Comparison of ENCODE assay signal across 22 cellular contexts in the genomic region with DNA sequence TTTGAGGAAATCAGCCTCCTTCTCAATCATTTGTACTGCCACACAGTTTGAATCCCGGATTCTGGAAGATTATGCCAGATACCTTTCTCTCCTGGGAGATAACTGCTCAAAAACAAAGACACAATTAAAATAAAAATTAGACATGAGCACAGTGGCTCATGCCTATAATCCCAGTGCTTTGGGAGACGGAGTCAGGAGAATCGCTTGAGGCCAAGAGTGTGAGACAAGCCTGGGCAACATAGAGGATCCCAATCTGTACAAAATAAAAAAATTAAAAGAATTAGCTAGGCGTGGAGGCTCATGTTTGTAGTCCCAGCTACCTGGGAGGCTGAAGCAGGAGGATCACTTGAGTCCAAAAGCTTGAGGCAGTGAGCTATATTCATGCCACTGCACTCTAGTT.
DNase-seq lines count a peak whose midpoint lies in the region; ATAC-seq, FAIRE-seq and TF ChIP-seq lines count a peak whose summit lies in the region.
"Had no signal": no experiment of that assay in that cellular context is flagged by ENCODE, and none has a peak within 500 bp of the region (broad histone marks: within the 10 kb centered on the region; RNA-seq: fewer than 3 reads in every experiment).

No MANE protein-coding gene starts in this region.

- H3K14ac ChIP-seq in H1 (ENCODE audit: insufficient read length) = no peak overlapping the region

- no peak overlapping the region for H3K4ac ChIP-seq in H1 (replicated peaks; ENCODE audit: insufficient read length, low read depth, low read length)

- H4K5ac ChIP-seq in H1 (ENCODE audit: insufficient read length, low read depth, low read length) = no peak overlapping the region

- TF ChIP-seq POLR2A in H1 (IDR thresholded peaks at IDR 0.05; ENCODE audit: control extremely low read depth in 1 of 2, low read depth in 2 of 2, low read length in 2 of 2) (no peak), GM18505 (IDR thresholded peaks at IDR 0.05; ENCODE audit: borderline replicate concordance, extremely low read depth, insufficient read depth, insufficient read length) (no peak)

- H3K9me3 ChIP-seq in AG04450 (ENCODE audit: control insufficient read depth, insufficient read depth, low read length) (no peaks in the 10 kb centered on the region), OCI-LY1 (ENCODE audit: low read length) (peaks cover 3% of the 10 kb centered on the region; the same call in 1 of the 2 replicates), H1 (ENCODE audit: insufficient read depth in 2 of 2, low read depth in 1 of 2, low read length in 1 of 2) (no peaks in the 10 kb centered on the region), T-helper 17 cell (ENCODE audit: control insufficient read depth, low read length, poor library complexity, severe bottlenecking) (no peaks in the 10 kb centered on the region)
- H3K9me3 ChIP-seq: A549, BLaER1 had no signal

- H3K9ac ChIP-seq in OCI-LY1 (ENCODE audit: low read length) (no peak overlapping the region), H1 (replicated peaks in 1 of 4; ENCODE audit: extremely low read depth in 1 of 4, low read depth in 3 of 4, low read length in 3 of 4) (no peak overlapping the region)
- H3K9ac ChIP-seq: BLaER1 had no signal

- no peaks in the 10 kb centered on the region for H3K4me1 Mint-ChIP-seq in nephron progenitor cell
- no peaks in the 10 kb centered on the region for H3K4me1 Mint-ChIP-seq in activated T-cell treated with anti-CD3 and anti-CD28 coated beads, Interleukin-2, amount 50 U/mL, for 72 hours (ENCODE audit: low read depth)
- no peaks in the 10 kb centered on the region for H3K4me1 Mint-ChIP-seq in T-helper 17 cell

- H2AFZ ChIP-seq in OCI-LY1 (ENCODE audit: low read length) (peak overlapping the region; percentile 25; the same call in 1 of the 2 replicates), H1 (ENCODE audit: low read length) (0 out of 2 replicates have a peak overlapping the region, but pooled peaks have one; percentile 40)

- H2BK20ac ChIP-seq in H1 (ENCODE audit: low read length) = no peak overlapping the region

- no peak overlapping the region for H2BK5ac ChIP-seq in H1 (ENCODE audit: low read depth, low read length)

- H3K9me3 Mint-ChIP-seq in nephron progenitor cell = peaks cover 14% of the 10 kb centered on the region
- H3K9me3 Mint-ChIP-seq in activated T-cell treated with anti-CD3 and anti-CD28 coated beads, Interleukin-2, amount 50 U/mL, for 72 hours = peaks cover 0 to 3% of the 10 kb centered on the region in 2 donors

- H3K4me3 Mint-ChIP-seq in nephron progenitor cell (no peak overlapping the region), T-helper 17 cell (no peak overlapping the region)
- no peak overlapping the region for H3K4me3 Mint-ChIP-seq in activated T-cell treated with anti-CD3 and anti-CD28 coated beads, Interleukin-2, amount 50 U/mL, for 72 hours
- H3K4me3 Mint-ChIP-seq: CD8-positive, alpha-beta T cell had no signal

- H3K36me3 Mint-ChIP-seq in nephron progenitor cell (ENCODE audit: low read depth) (no peaks in the 10 kb centered on the region), T-helper 17 cell (ENCODE audit: low read depth) (no peaks in the 10 kb centered on the region)
- H3K36me3 Mint-ChIP-seq in activated T-cell treated with anti-CD3 and anti-CD28 coated beads, Interleukin-2, amount 50 U/mL, for 72 hours (ENCODE audit: insufficient read depth in 2 of 2) = no peaks in the 10 kb centered on the region
- H3K36me3 Mint-ChIP-seq: CD8-positive, alpha-beta T cell had no signal

- H3K27ac Mint-ChIP-seq in nephron progenitor cell (peak overlapping the region; percentile 23), T-helper 17 cell (no peak overlapping the region)
- no peak overlapping the region for H3K27ac Mint-ChIP-seq in activated T-cell treated with anti-CD3 and anti-CD28 coated beads, Interleukin-2, amount 50 U/mL, for 72 hours
- H3K27ac Mint-ChIP-seq: CD8-positive, alpha-beta T cell had no signal

- H3K23me2 ChIP-seq in H1 (ENCODE audit: low read depth, low read length) = no peaks in the 10 kb centered on the region

- no peak overlapping the region for H2BK15ac ChIP-seq in H1 (ENCODE audit: low read length)

- H3K79me1 ChIP-seq in H1 (ENCODE audit: low read depth, low read length) = no peaks in the 10 kb centered on the region

- H3K36me3 ChIP-seq in OCI-LY1 (ENCODE audit: insufficient read depth, low read length) (no peaks in the 10 kb centered on the region), H1 (ENCODE audit: control insufficient read depth in 2 of 4, insufficient read depth in 4 of 4, low read length in 3 of 4) (no peaks in the 10 kb centered on the region)
- H3K36me3 ChIP-seq: BLaER1 had no signal

- TF ChIP-seq CTCF in AG04450 (IDR thresholded peaks at IDR 0.05; ENCODE audit: low read depth, low read length) (no peak), OCI-LY1 (IDR thresholded peaks at IDR 0.05; ENCODE audit: low read length) (no peak), H1 (IDR thresholded peaks at IDR 0.05; ENCODE audit: control extremely low read depth in 1 of 3, insufficient read depth in 1 of 3, low read depth in 1 of 3, low read length in 3 of 3) (no peak), nephron progenitor cell (IDR thresholded peaks at IDR 0.05) (no peak), RWPE1 (conservative IDR thresholded peaks at IDR 0.05; ENCODE audit: low read depth) (no peak)

- no peak for DNase-seq in AG04450 (ENCODE audit: low read depth, low spot score)
- no peak for DNase-seq in H1 (ENCODE audit: low read depth in 1 of 2, low spot score in 2 of 2)
- no peak for DNase-seq in nephron progenitor cell
- DNase-seq in activated T-cell treated with anti-CD3 and anti-CD28 coated beads, Interleukin-2, amount 50 U/mL, for 72 hours = no peak
- no peak for DNase-seq in RWPE1 (ENCODE audit: low spot score)
- no peak for DNase-seq in T-helper 17 cell
- DNase-seq: Calu3; CD8-positive, alpha-beta T cell; GF-D8; H7; MM.1S; NCI-H1048; NCI-H1417 treated with DMSO at 0.1 percent for 48 hours; NCI-H187; NCI-H446; SHP77 treated with DMSO at 0.1 percent for 48 hours had no signal

- no peaks in the 10 kb centered on the region for H3K27me3 ChIP-seq in AG04450 (ENCODE audit: control insufficient read depth, insufficient read depth, low read length)
- no peaks in the 10 kb centered on the region for H3K27me3 ChIP-seq in OCI-LY1 (ENCODE audit: insufficient read depth, low read length)
- no peaks in the 10 kb centered on the region for H3K27me3 ChIP-seq in H1 (replicated peaks in 1 of 4; ENCODE audit: control insufficient read depth in 3 of 4, extremely low read depth in 1 of 4, insufficient read depth in 3 of 4, low read length in 3 of 4)
- H3K27me3 ChIP-seq: BLaER1 had no signal

- no peak overlapping the region for H3K56ac ChIP-seq in H1 (replicated peaks; ENCODE audit: insufficient read length, low read depth, low read length)

- no peak overlapping the region for H3K23ac ChIP-seq in H1 (ENCODE audit: insufficient read length)

- POLR2A ChIA-PET in AG04450 (lab: Yijun Ruan, JAX) (interaction anchor here (1.3 kb wide), 1 partner anchor 38 kb away, joined by 3 read pairs; no protein-coding TSS in a partner anchor), H1 (lab: Charles Lee; ENCODE audit: partially characterized antibody) (no interaction called here), RWPE1 (lab: Yijun Ruan, JAX; ENCODE audit: low non-redundant PET) (no interaction called here)

- H2AK5ac ChIP-seq in H1 (ENCODE audit: low read depth, low read length) = no peak overlapping the region

- H3K27me3 Mint-ChIP-seq in nephron progenitor cell (ENCODE audit: low read depth, poor library complexity) (no peaks in the 10 kb centered on the region), T-helper 17 cell (no peaks in the 10 kb centered on the region)
- H3K27me3 Mint-ChIP-seq in activated T-cell treated with anti-CD3 and anti-CD28 coated beads, Interleukin-2, amount 50 U/mL, for 72 hours (ENCODE audit: low read depth) = no peaks in the 10 kb centered on the region

- H4K91ac ChIP-seq in H1 (replicated peaks; ENCODE audit: insufficient read length, low read length) = no peak overlapping the region

- H3K4me1 ChIP-seq in OCI-LY1 (ENCODE audit: insufficient read depth, low read length, severe bottlenecking) (peaks cover 36% of the 10 kb centered on the region), H1 (replicated peaks in 1 of 4; ENCODE audit: control insufficient read depth in 3 of 4, insufficient read depth in 4 of 4, low read length in 3 of 4) (no peaks in the 10 kb centered on the region)
- H3K4me1 ChIP-seq: BLaER1 had no signal

- no peak for ATAC-seq in GM18505 (IDR thresholded peaks at IDR 0.05; ENCODE audit: unreplicated experiment)
- no peak for ATAC-seq in activated T-cell treated with anti-CD3 and anti-CD28 coated beads, Interleukin-2, amount 50 U/mL, for 72 hours (replicated peaks in 1 of 2)
- no peak for ATAC-seq in T-helper 17 cell
- ATAC-seq: A549; CD8-positive, alpha-beta T cell; K562 had no signal

- no peak overlapping the region for H2BK120ac ChIP-seq in H1 (replicated peaks; ENCODE audit: low read depth, low read length)

- H3K27ac ChIP-seq in AG04450 (ENCODE audit: low read depth, low read length) = peak overlapping the region; percentile 73
- no peak overlapping the region for H3K27ac ChIP-seq in OCI-LY1 (ENCODE audit: low read depth, low read length, poor library complexity, severe bottlenecking)
- H3K27ac ChIP-seq in H1 (ENCODE audit: low read depth, low read length) = no peak overlapping the region
- no peak overlapping the region for H3K27ac ChIP-seq in RWPE1
- H3K27ac ChIP-seq: BLaER1 had no signal

- H3K9me2 ChIP-seq in OCI-LY1 (ENCODE audit: low read depth, low read length) = no peaks in the 10 kb centered on the region

- WGBS in H1 (ENCODE audit: extremely low coverage in 1 of 2, insufficient coverage in 1 of 2, insufficient read length in 1 of 2, insufficient replicate concordance in 2 of 2, low coverage in 1 of 2, low lambda C conversion rate in 2 of 2, missing lambda C conversion rate in 1 of 2), 2 experiments = 91% methylated on average over 4 of the region's 4 CpGs; no CpG with 5 or more reads in 1 of the 2 experiments

- H4K20me1 ChIP-seq in OCI-LY1 (ENCODE audit: insufficient read depth, low read length) = no peaks in the 10 kb centered on the region
- no peaks in the 10 kb centered on the region for H4K20me1 ChIP-seq in H1 (replicated peaks in 1 of 2; ENCODE audit: control insufficient read depth in 1 of 2, insufficient read depth in 2 of 2, low read length in 2 of 2)
- H4K20me1 ChIP-seq: BLaER1 had no signal

- no peak overlapping the region for H3K4me3 ChIP-seq in AG04450 (ENCODE audit: low read depth, low read length)
- H3K4me3 ChIP-seq in OCI-LY1 (ENCODE audit: low read depth, low read length, poor library complexity, severe bottlenecking) = no peak overlapping the region
- H3K4me3 ChIP-seq in H1 (ENCODE audit: extremely low read depth in 1 of 4, insufficient read depth in 2 of 4, low read depth in 3 of 4, low read length in 4 of 4) = no peak overlapping the region
- H3K4me3 ChIP-seq: A549, BLaER1, K562 had no signal

- no peak for TF ChIP-seq EP300 in H1 (IDR thresholded peaks at IDR 0.05; ENCODE audit: borderline replicate concordance in 1 of 2, low read depth in 2 of 2, low read length in 2 of 2)

- no peak for TF ChIP-seq RAD21 in H1 (IDR thresholded peaks at IDR 0.05 in 1 of 2, conservative IDR thresholded peaks at IDR 0.05 in 1 of 2; ENCODE audit: low read depth in 2 of 2, low read length in 2 of 2)

- peak overlapping the region; percentile 5; the same call in 1 of the 2 replicates for H3K18ac ChIP-seq in H1 (ENCODE audit: extremely low read depth, low read length)

- no peak overlapping the region for H4K8ac ChIP-seq in H1 (ENCODE audit: extremely low read depth, insufficient read depth, low read length)

- FAIRE-seq in H1 (lab: Jason Lieb, UNC) = no peak
- FAIRE-seq: A549, GM19239, K562 had no signal

- H2BK12ac ChIP-seq in H1 (ENCODE audit: low read depth, low read length) = no peak overlapping the region

- no peaks in the 10 kb centered on the region for H3K79me2 ChIP-seq in OCI-LY1 (ENCODE audit: insufficient read depth, low read length)
- no peaks in the 10 kb centered on the region for H3K79me2 ChIP-seq in H1 (ENCODE audit: control insufficient read depth in 1 of 2, insufficient read depth in 2 of 2, low read length in 2 of 2)

- no peaks in the 10 kb centered on the region for H3F3A ChIP-seq in OCI-LY1 (ENCODE audit: insufficient read depth, low read length)

- H3K4me2 ChIP-seq in OCI-LY1 (ENCODE audit: low read length) (no peak overlapping the region), H1 (ENCODE audit: insufficient read depth in 1 of 2, low read depth in 2 of 2, low read length in 2 of 2) (no peak overlapping the region)
- H3K4me2 ChIP-seq: BLaER1 had no signal

- CTCF ChIA-PET in AG04450 (lab: Charles Lee) = interaction anchor here (1.0 kb wide), 1 partner anchor 13 kb away, joined by 3 read pairs; no protein-coding TSS in a partner anchor
- CTCF ChIA-PET in H1 (lab: Charles Lee; ENCODE audit: partially characterized antibody) = interaction anchor here (0.6 to 4.0 kb wide), 2 partner anchors 13 to 33 kb away, joined by 3 to 20 read pairs; no protein-coding TSS in a partner anchor
- CTCF ChIA-PET in RWPE1 (lab: Yijun Ruan, JAX) = interaction anchor here (0.6 kb wide), 1 partner anchor 51 kb away, joined by 3 read pairs; no protein-coding TSS in a partner anchor
